Comparison of ENCODE assay signal across 9 cellular contexts in the genomic region with DNA sequence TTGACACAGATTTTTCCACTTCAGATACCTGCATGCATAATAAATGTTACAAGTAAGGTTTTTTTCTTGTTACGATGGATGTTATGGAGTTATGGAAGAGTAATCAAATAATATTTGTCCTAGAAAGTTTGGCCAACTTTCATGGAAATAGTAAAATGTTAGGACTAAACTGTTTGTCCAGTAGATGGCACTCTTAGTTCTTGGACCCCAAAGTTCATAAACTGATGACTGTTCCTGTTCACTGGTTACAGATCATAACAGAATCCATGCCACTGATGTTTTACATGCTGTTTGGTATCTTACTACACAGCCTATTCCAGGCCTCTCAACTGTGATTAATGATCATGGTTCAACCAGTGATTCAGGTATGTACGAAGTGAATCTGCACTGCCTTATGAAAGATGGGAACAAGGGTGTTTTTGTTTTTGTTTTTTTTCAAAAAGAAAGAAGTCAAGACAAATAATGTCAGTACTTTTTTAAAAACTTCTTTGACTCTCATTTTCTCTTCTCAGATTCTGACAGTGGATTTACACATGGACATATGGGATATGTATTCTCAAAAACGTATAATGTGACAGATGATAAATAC. TPM values are rescaled to one million over a fixed set of nuclear protein-coding genes. Genes with fewer than 3 reads are reported as not detected.
DNase-seq lines count a peak whose midpoint lies in the region; ATAC-seq and TF ChIP-seq lines count a peak whose summit lies in the region.
"Had no signal": no experiment of that assay in that cellular context is flagged by ENCODE, and none has a peak within 500 bp of the region (broad histone marks: within the 10 kb centered on the region; RNA-seq: fewer than 3 reads in every experiment).

No MANE protein-coding gene starts in this region.

- H3K4me1 Mint-ChIP-seq in progenitor cell of endocrine pancreas (ENCODE audit: low read depth), result peaks cover 2% of the 10 kb centered on the region
- H3K4me1 Mint-ChIP-seq: memory B cell had no signal

- no peak overlapping the region for H3K4me3 Mint-ChIP-seq in progenitor cell of endocrine pancreas (ENCODE audit: low read depth)
- H3K4me3 Mint-ChIP-seq: memory B cell had no signal

- no peaks in the 10 kb centered on the region for H3K27me3 Mint-ChIP-seq in progenitor cell of endocrine pancreas
- H3K27me3 Mint-ChIP-seq: memory B cell had no signal

- H3K4me3 ChIP-seq in fibroblast of mammary gland (ENCODE audit: control insufficient read depth, low read depth, low read length), result no peak overlapping the region

- DNase-seq in DMS114 treated with DMSO at 0.1 percent for 48 hours (lab: John Stamatoyannopoulos, UW; ENCODE audit: unreplicated experiment), result peak; percentile 25
- DNase-seq in OCI-M2 (lab: John Stamatoyannopoulos, UW; ENCODE audit: unreplicated experiment), result peak; percentile 1
- DNase-seq in fibroblast of mammary gland (ENCODE audit: low read depth), result peak; percentile 69
- no peak for DNase-seq in progenitor cell of endocrine pancreas (ENCODE audit: low spot score, unreplicated experiment)
- no peak for DNase-seq in NCI-H2227 (lab: John Stamatoyannopoulos, UW; ENCODE audit: unreplicated experiment)
- DNase-seq in stimulated activated CD4-positive, alpha-beta T cell treated with anti-CD3 and anti-CD28 coated beads, Interleukin-4, amount 100 ng/mL, for 4 hours, result no peak

- peaks cover 3% of the 10 kb centered on the region for H3K9me3 Mint-ChIP-seq in progenitor cell of endocrine pancreas (ENCODE audit: low read depth)
- H3K9me3 Mint-ChIP-seq: memory B cell had no signal

- H3K27ac Mint-ChIP-seq in progenitor cell of endocrine pancreas, result no peak overlapping the region
- H3K27ac Mint-ChIP-seq: memory B cell had no signal

- H3K36me3 Mint-ChIP-seq in progenitor cell of endocrine pancreas (ENCODE audit: insufficient read depth), result peaks cover 35% of the 10 kb centered on the region
- H3K36me3 Mint-ChIP-seq: memory B cell had no signal

- TF ChIP-seq CTCF in fibroblast of mammary gland (conservative IDR thresholded peaks at IDR 0.05; ENCODE audit: control insufficient read depth, insufficient read depth, low read depth, low read length) (peak; percentile 74), progenitor cell of endocrine pancreas (IDR thresholded peaks at IDR 0.05; ENCODE audit: unreplicated experiment) (peak; percentile 82)

- ATAC-seq in HG03175 (IDR thresholded peaks at IDR 0.05; ENCODE audit: unreplicated experiment) (peak; percentile 45), HG03108 (IDR thresholded peaks at IDR 0.05; ENCODE audit: unreplicated experiment) (no peak)

RNA-seq across cellular contexts. Expression of a gene that starts 48.8 kb away (rescaled TPM):
- total RNA-seq in progenitor cell of endocrine pancreas, result 2.1 and 2.5 TPM in 2 replicates

Comparison
In these comparisons a context has a peak if more than half of its experiments do, and no peak if none do; other contexts are left out.
1. DNase-seq: peak in DMS114 treated with DMSO at 0.1 percent for 48 hours (single experiment), OCI-M2 (single experiment) and fibroblast of mammary gland (single experiment); none in progenitor cell of endocrine pancreas (single experiment), NCI-H2227 (single experiment) and stimulated activated CD4-positive, alpha-beta T cell treated with anti-CD3 and anti-CD28 coated beads, Interleukin-4, amount 100 ng/mL, for 4 hours (0 of 2).